Comparison of ENCODE assay signal across 27 cellular contexts in genomic region chr12:72549184-72549583, GRCh38.
"Had no signal": no experiment of that assay in that cellular context is flagged by ENCODE, and none has a peak within 500 bp of the region (broad histone marks: within the 10 kb centered on the region; RNA-seq: fewer than 3 reads in every experiment).

No MANE protein-coding gene starts in this region.

- H3K27me3 Mint-ChIP-seq: stimulated activated memory B cell treated with anti-CD40 and anti-IgM and Interleukin-4, amounts not matched to agents 10 μg/mL and 1 μg/mL and 100 μg/mL, for 72 hours; stimulated activated naive B cell treated with anti-CD40 and anti-IgM and Interleukin-4, amounts not matched to agents 10 μg/mL and 1 μg/mL and 100 μg/mL, for 72 hours; stimulated activated naive CD8-positive, alpha-beta T cell treated with anti-CD3 and anti-CD28 coated beads, Interleukin-15, amount 100 ng/mL, for 72 hours; stimulated activated naive CD8-positive, alpha-beta T cell treated with anti-CD3 and anti-CD28 coated beads, Interleukin-15, Interleukin-2, amounts not matched to agents 100 ng/mL and 50 ng/mL, for 24 hours had no signal

- H3K36me3 ChIP-seq: stomach, suprapubic skin, thoracic aorta, thyroid gland, tibial artery, tibial nerve, transverse colon, upper lobe of left lung, upper lobe of right lung, uterus, vagina had no signal

- H3K9me3 ChIP-seq: stomach, suprapubic skin, testis, thoracic aorta, thyroid gland, tibial artery, tibial nerve, transverse colon, upper lobe of left lung, upper lobe of right lung, uterus, vagina had no signal

- H3K9me3 Mint-ChIP-seq: stimulated activated memory B cell treated with anti-CD40 and anti-IgM and Interleukin-4, amounts not matched to agents 10 μg/mL and 1 μg/mL and 100 μg/mL, for 72 hours; stimulated activated naive B cell treated with anti-CD40 and anti-IgM and Interleukin-4, amounts not matched to agents 10 μg/mL and 1 μg/mL and 100 μg/mL, for 72 hours; type B pancreatic cell had no signal

- DNase-seq: stimulated activated CD4-positive, alpha-beta T cell treated with anti-CD3 and anti-CD28 coated beads, Interleukin-2, amount 100 ng/mL, for 48 hours; stimulated activated CD4-positive, alpha-beta T cell treated with anti-CD3 and anti-CD28 coated beads, Interleukin-4, amount 100 ng/mL, for 1 hour; stimulated activated CD4-positive, alpha-beta T cell treated with anti-CD3 and anti-CD28 coated beads, Interleukin-4, amount 100 ng/mL, for 24 hours; stimulated activated CD4-positive, alpha-beta T cell treated with anti-CD3 and anti-CD28 coated beads, Interleukin-4, amount 100 ng/mL, for 4 hours; stimulated activated CD8-positive, alpha-beta memory T cell treated with anti-CD3 and anti-CD28 coated beads, Interleukin-4, amount 100 ng/mL, for 48 hours; stimulated activated naive B cell treated with anti-CD40 and anti-IgM and Interleukin-4, amounts not matched to agents 10 μg/mL and 1 μg/mL and 100 μg/mL, for 72 hours; stimulated activated naive CD4-positive, alpha-beta T cell; stimulated activated naive CD4-positive, alpha-beta T cell treated with Interleukin-2 at 50 U/mL for 16 hours; stimulated activated naive CD8-positive, alpha-beta T cell treated with anti-CD3 and anti-CD28 coated beads, Interleukin-15, amount 100 ng/mL, for 72 hours; stimulated activated naive CD8-positive, alpha-beta T cell treated with anti-CD3 and anti-CD28 coated beads, Interleukin-15, Interleukin-2, amounts not matched to agents 100 U/mL and 50 U/mL, for 24 hours; stomach; testis; thyroid gland; tibial artery; transverse colon; trophoblast cell; upper lobe of left lung; upper lobe of right lung; uterus had no signal

- ATAC-seq: stimulated activated effector memory CD8-positive, alpha-beta T cell treated with anti-CD3 and anti-CD28 coated beads, Interleukin-12 subunit alpha, Interleukin-12 subunit beta, amount 100 ng/mL, for 72 hours; stimulated activated memory B cell treated with anti-CD40 and anti-IgM and Interleukin-4, amounts not matched to agents 10 μg/mL and 1 μg/mL and 100 μg/mL, for 72 hours; stimulated activated naive B cell treated with anti-CD40 and anti-IgM and Interleukin-4, amounts not matched to agents 10 μg/mL and 1 μg/mL and 100 μg/mL, for 72 hours; stimulated activated naive CD8-positive, alpha-beta T cell treated with anti-CD3 and anti-CD28 coated beads, Interleukin-15, amount 100 ng/mL, for 72 hours; stimulated activated naive CD8-positive, alpha-beta T cell treated with anti-CD3 and anti-CD28 coated beads, Interleukin-15, Interleukin-2, amounts not matched to agents 100 U/mL and 50 U/mL, for 24 hours; upper lobe of right lung had no signal

- H3K27ac Mint-ChIP-seq: stimulated activated effector memory CD8-positive, alpha-beta T cell treated with anti-CD3 and anti-CD28 coated beads, Interleukin-12 subunit alpha, Interleukin-12 subunit beta, amount 100 ng/mL, for 72 hours; stimulated activated memory B cell treated with anti-CD40 and anti-IgM and Interleukin-4, amounts not matched to agents 10 μg/mL and 1 μg/mL and 100 μg/mL, for 72 hours; stimulated activated naive B cell treated with anti-CD40 and anti-IgM and Interleukin-4, amounts not matched to agents 10 μg/mL and 1 μg/mL and 100 μg/mL, for 72 hours; stimulated activated naive CD8-positive, alpha-beta T cell treated with anti-CD3 and anti-CD28 coated beads, Interleukin-15, amount 100 ng/mL, for 72 hours; stimulated activated naive CD8-positive, alpha-beta T cell treated with anti-CD3 and anti-CD28 coated beads, Interleukin-15, Interleukin-2, amounts not matched to agents 100 ng/mL and 50 ng/mL, for 24 hours; type B pancreatic cell had no signal

- H3K27ac ChIP-seq: stomach, suprapubic skin, testis, thoracic aorta, thyroid gland, tibial artery, tibial nerve, transverse colon, upper lobe of left lung, upper lobe of right lung, uterus, vagina had no signal

- H3K4me3 ChIP-seq: stomach, suprapubic skin, testis, thoracic aorta, thyroid gland, tibial artery, tibial nerve, transverse colon, upper lobe of left lung, upper lobe of right lung, uterus, vagina had no signal

- H3K27me3 ChIP-seq: stomach, suprapubic skin, testis, thyroid gland, tibial artery, tibial nerve, transverse colon, upper lobe of left lung, upper lobe of right lung, uterus, vagina had no signal

- H3K4me1 Mint-ChIP-seq: stimulated activated effector memory CD8-positive, alpha-beta T cell treated with anti-CD3 and anti-CD28 coated beads, Interleukin-12 subunit alpha, Interleukin-12 subunit beta, amount 100 ng/mL, for 72 hours; stimulated activated memory B cell treated with anti-CD40 and anti-IgM and Interleukin-4, amounts not matched to agents 10 μg/mL and 1 μg/mL and 100 μg/mL, for 72 hours; stimulated activated naive B cell treated with anti-CD40 and anti-IgM and Interleukin-4, amounts not matched to agents 10 μg/mL and 1 μg/mL and 100 μg/mL, for 72 hours; stimulated activated naive CD8-positive, alpha-beta T cell treated with anti-CD3 and anti-CD28 coated beads, Interleukin-15, amount 100 ng/mL, for 72 hours had no signal

- H3K4me3 Mint-ChIP-seq: stimulated activated effector memory CD8-positive, alpha-beta T cell treated with anti-CD3 and anti-CD28 coated beads, Interleukin-12 subunit alpha, Interleukin-12 subunit beta, amount 100 ng/mL, for 72 hours; stimulated activated memory B cell treated with anti-CD40 and anti-IgM and Interleukin-4, amounts not matched to agents 10 μg/mL and 1 μg/mL and 100 μg/mL, for 72 hours; stimulated activated naive B cell treated with anti-CD40 and anti-IgM and Interleukin-4, amounts not matched to agents 10 μg/mL and 1 μg/mL and 100 μg/mL, for 72 hours; stimulated activated naive CD8-positive, alpha-beta T cell treated with anti-CD3 and anti-CD28 coated beads, Interleukin-15, amount 100 ng/mL, for 72 hours; stimulated activated naive CD8-positive, alpha-beta T cell treated with anti-CD3 and anti-CD28 coated beads, Interleukin-15, Interleukin-2, amounts not matched to agents 100 ng/mL and 50 ng/mL, for 24 hours; type B pancreatic cell had no signal

- H3K36me3 Mint-ChIP-seq: stimulated activated effector memory CD8-positive, alpha-beta T cell treated with anti-CD3 and anti-CD28 coated beads, Interleukin-12 subunit alpha, Interleukin-12 subunit beta, amount 100 ng/mL, for 72 hours; stimulated activated memory B cell treated with anti-CD40 and anti-IgM and Interleukin-4, amounts not matched to agents 10 μg/mL and 1 μg/mL and 100 μg/mL, for 72 hours; stimulated activated naive B cell treated with anti-CD40 and anti-IgM and Interleukin-4, amounts not matched to agents 10 μg/mL and 1 μg/mL and 100 μg/mL, for 72 hours; type B pancreatic cell had no signal

- H3K4me1 ChIP-seq: stomach, suprapubic skin, testis, thyroid gland, tibial artery, tibial nerve, transverse colon, upper lobe of left lung, upper lobe of right lung, uterus, vagina had no signal
